ENCODE assay signal across 10 cellular contexts in genomic region chr4:44447563-44448504, GRCh38. TPM values are rescaled to one million over a fixed set of nuclear protein-coding genes. Genes with fewer than 3 reads are reported as not detected.
DNase-seq lines count a peak whose midpoint lies in the region; ATAC-seq and TF ChIP-seq lines count a peak whose summit lies in the region.
"Had no signal": no experiment of that assay in that cellular context is flagged by ENCODE, and none has a peak within 500 bp of the region (broad histone marks: within the 10 kb centered on the region; RNA-seq: fewer than 3 reads in every experiment).

No MANE protein-coding gene starts in this region.

- H3K36me3 ChIP-seq in HUES6 (ENCODE audit: control insufficient read depth, insufficient read depth, low read length) (no peaks in the 10 kb centered on the region), kidney epithelial cell (ENCODE audit: control insufficient read depth, insufficient read depth, low read length) (no peaks in the 10 kb centered on the region)

- peak overlapping the region; percentile 66 for H3K4me3 ChIP-seq in HUES6 (ENCODE audit: low read depth, low read length)
- H3K4me3 ChIP-seq in cardiac fibroblast (replicated peaks in 1 of 2; ENCODE audit: low read depth in 2 of 2, low read length in 2 of 2), result peak overlapping the region; percentile 27 to 55
- peak overlapping the region; percentile 38 for H3K4me3 ChIP-seq in kidney epithelial cell (ENCODE audit: low read depth, low read length)

- peaks cover 5% of the 10 kb centered on the region; the same call in 1 of the 2 replicates for H3K4me1 ChIP-seq in HUES6 (ENCODE audit: control insufficient read depth, insufficient read depth, low read length)

- no peak overlapping the region for H3K27ac ChIP-seq in HUES6 (ENCODE audit: low read depth, low read length)

- peak overlapping the region; percentile 40 for H3K9ac ChIP-seq in HUES6 (ENCODE audit: low read length)

- no peak for ATAC-seq in stimulated activated naive CD8-positive, alpha-beta T cell treated with anti-CD3 and anti-CD28 coated beads, Interleukin-15, Interleukin-2, amounts not matched to agents 100 U/mL and 50 U/mL, for 24 hours
- ATAC-seq in GM21360 (IDR thresholded peaks at IDR 0.05; ENCODE audit: unreplicated experiment), result no peak

- no peaks in the 10 kb centered on the region for H3K9me3 ChIP-seq in HUES6 (ENCODE audit: control insufficient read depth, insufficient read depth, low read depth, low read length)

- DNase-seq in NCI-H82 (lab: John Stamatoyannopoulos, UW), result peak; percentile 42
- no peak for DNase-seq in NCI-H82 treated with DMSO at 0.1 percent for 48 hours (lab: John Stamatoyannopoulos, UW; ENCODE audit: unreplicated experiment)
- peak; percentile 9 to 30 for DNase-seq in cardiac fibroblast (ENCODE audit: low read depth in 2 of 2)
- DNase-seq in kidney epithelial cell (ENCODE audit: low read depth), result no peak
- peak; percentile 3 for DNase-seq in stimulated activated naive CD8-positive, alpha-beta T cell treated with anti-CD3 and anti-CD28 coated beads, Interleukin-15, Interleukin-2, amounts not matched to agents 100 U/mL and 50 U/mL, for 24 hours
- DNase-seq in inferior parietal cortex (ENCODE audit: extremely low spot score), result no peak

- no peak for TF ChIP-seq CTCF in cardiac fibroblast (IDR thresholded peaks at IDR 0.05; ENCODE audit: low read depth, low read length)
- no peak for TF ChIP-seq CTCF in kidney epithelial cell (IDR thresholded peaks at IDR 0.05; ENCODE audit: insufficient read depth, low read length, poor library complexity, severe bottlenecking)

- peaks cover 66% of the 10 kb centered on the region for H3K27me3 ChIP-seq in HUES6 (ENCODE audit: control insufficient read depth, insufficient read depth, low read length)
- peaks cover 32% of the 10 kb centered on the region for H3K27me3 ChIP-seq in kidney epithelial cell (ENCODE audit: control insufficient read depth, insufficient read depth, low read length)

RNA-seq across cellular contexts. Expression of gene KCTD8, which starts 0.8 kb away (rescaled TPM):
- 0.96 and 4.8 TPM in 2 replicates for total RNA-seq in kidney epithelial cell
- total RNA-seq: CD4-positive, CD25-positive, alpha-beta regulatory T cell; T-cell had no signal

Comparison
In these comparisons a context has a peak if more than half of its experiments do, and no peak if none do; other contexts are left out.
1. DNase-seq: peak in NCI-H82 (single experiment), cardiac fibroblast (2 of 2) and stimulated activated naive CD8-positive, alpha-beta T cell treated with anti-CD3 and anti-CD28 coated beads, Interleukin-15, Interleukin-2, amounts not matched to agents 100 U/mL and 50 U/mL, for 24 hours (single experiment); none in NCI-H82 treated with DMSO at 0.1 percent for 48 hours (single experiment), kidney epithelial cell (single experiment) and inferior parietal cortex (single experiment).
2. Peak in every context shown above with its lines, with median percentiles within 50 percentile points of each other: H3K4me3 ChIP-seq.